Comparison of ENCODE assay signal across 25 cellular contexts in genomic region chr5:130875673-130876072, GRCh38.
DNase-seq lines count a peak whose midpoint lies in the region; ATAC-seq and TF ChIP-seq lines count a peak whose summit lies in the region.
"Had no signal": no experiment of that assay in that cellular context is flagged by ENCODE, and none has a peak within 500 bp of the region (broad histone marks: within the 10 kb centered on the region; RNA-seq: fewer than 3 reads in every experiment).

No MANE protein-coding gene starts in this region.

- H3K9me2 ChIP-seq in PC-3 (replicated peaks; ENCODE audit: low read length), result no peaks in the 10 kb centered on the region

- no peaks in the 10 kb centered on the region for H3K36me3 ChIP-seq in PC-3 (ENCODE audit: low read depth, low read length)
- H3K36me3 ChIP-seq: BE2C, BLaER1 had no signal

- H3K79me2 ChIP-seq in PC-3 (ENCODE audit: low read length), result no peaks in the 10 kb centered on the region

- H3F3A ChIP-seq in PC-3 (ENCODE audit: low read length, unreplicated experiment), result no peaks in the 10 kb centered on the region

- no peaks in the 10 kb centered on the region for H3K27me3 Mint-ChIP-seq in activated CD4-positive, alpha-beta T cell treated with anti-CD3 and anti-CD28 coated beads for 36 hours
- peaks cover 5% of the 10 kb centered on the region for H3K27me3 Mint-ChIP-seq in activated T-helper 17 cell treated with anti-CD3 and anti-CD28 coated beads, Interleukin-2, amount 50 U/mL, for 72 hours

- no peak for DNase-seq in activated CD4-positive, alpha-beta T cell treated with anti-CD3 and anti-CD28 coated beads for 36 hours
- no peak for DNase-seq in activated CD4-positive, alpha-beta T cell treated with anti-CD3 and anti-CD28 coated beads for 1 hour
- DNase-seq in AG10803 (ENCODE audit: low read depth) (peak; percentile 12), substantia nigra (lab: John Stamatoyannopoulos, UW) (no peak), PC-3 (no peak)
- DNase-seq in stimulated activated effector memory CD8-positive, alpha-beta T cell treated with anti-CD3 and anti-CD28 coated beads, Interleukin-12 subunit alpha, Interleukin-12 subunit beta, amount 100 ng/mL, for 72 hours (ENCODE audit: low spot score in 2 of 2), result no peak
- DNase-seq: BE2C; C1 segment of cervical spinal cord; CD4-positive, alpha-beta memory T cell; CD4-positive, CD25-positive, alpha-beta regulatory T cell; CD8-positive, alpha-beta memory T cell; COR-L47; DMS 273 treated with DMSO at 0.1 percent for 48 hours; DMS153; DMS53; DMS79; DND-41; EL; GDM1 had no signal

- TF ChIP-seq CTCF in AG10803 (conservative IDR thresholded peaks at IDR 0.05; ENCODE audit: low read length) (no peak), PC-3 (conservative IDR thresholded peaks at IDR 0.05; ENCODE audit: low read depth, low read length) (no peak)

- H3K27me3 ChIP-seq in PC-3 (ENCODE audit: low read length), result no peaks in the 10 kb centered on the region
- H3K27me3 ChIP-seq: BLaER1 had no signal

- ATAC-seq in activated CD4-positive, alpha-beta T cell treated with anti-CD3 and anti-CD28 coated beads for 36 hours, result peak; percentile 47
- peak; percentile 68 for ATAC-seq in activated T-helper 17 cell treated with anti-CD3 and anti-CD28 coated beads, Interleukin-2, amount 50 U/mL, for 72 hours (replicated peaks)
- ATAC-seq in stimulated activated effector memory CD8-positive, alpha-beta T cell treated with anti-CD3 and anti-CD28 coated beads, Interleukin-12 subunit alpha, Interleukin-12 subunit beta, amount 100 ng/mL, for 72 hours, result peak; percentile 72
- no peak for ATAC-seq in PC-3
- ATAC-seq: A549, GM12878 had no signal

- H3K4me2 ChIP-seq in PC-3 (ENCODE audit: low read length), result no peak overlapping the region
- H3K4me2 ChIP-seq: A549, BLaER1 had no signal

- no peaks in the 10 kb centered on the region for H3K36me3 Mint-ChIP-seq in activated CD4-positive, alpha-beta T cell treated with anti-CD3 and anti-CD28 coated beads for 36 hours (ENCODE audit: low read depth)
- no peaks in the 10 kb centered on the region for H3K36me3 Mint-ChIP-seq in activated T-helper 17 cell treated with anti-CD3 and anti-CD28 coated beads, Interleukin-2, amount 50 U/mL, for 72 hours (ENCODE audit: low read depth)
- H3K36me3 Mint-ChIP-seq in stimulated activated effector memory CD8-positive, alpha-beta T cell treated with anti-CD3 and anti-CD28 coated beads, Interleukin-12 subunit alpha, Interleukin-12 subunit beta, amount 100 ng/mL, for 72 hours, result no peaks in the 10 kb centered on the region
- H3K36me3 Mint-ChIP-seq: CD14-positive monocyte; CD4-positive, CD25-positive, alpha-beta regulatory T cell had no signal

- no peak overlapping the region for H3K4me3 ChIP-seq in AG10803 (ENCODE audit: low read length)
- no peak overlapping the region for H3K4me3 ChIP-seq in PC-3 (ENCODE audit: low read length)
- H3K4me3 ChIP-seq: A549, BLaER1, GM12878 had no signal

- H3K9me3 ChIP-seq in PC-3 (ENCODE audit: low read length), result no peaks in the 10 kb centered on the region
- H3K9me3 ChIP-seq: A549, BE2C, BLaER1 had no signal

- CTCF ChIA-PET in activated CD4-positive, alpha-beta T cell treated with anti-CD3 and anti-CD28 coated beads for 36 hours (lab: Charles Lee), result interaction anchor here (0.6 to 1.1 kb wide), 2 partner anchors 13 to 111 kb away, joined by 3 read pairs; no protein-coding TSS in a partner anchor
- CTCF ChIA-PET in PC-3 (lab: Charles Lee), result interaction anchor here (0.6 kb wide), 1 partner anchor 13 kb away, joined by 3 read pairs; no protein-coding TSS in a partner anchor

- H3K9ac ChIP-seq in PC-3 (ENCODE audit: low read length), result no peak overlapping the region
- H3K9ac ChIP-seq: BLaER1 had no signal

- H2AFZ ChIP-seq in PC-3 (ENCODE audit: low read length), result no peak overlapping the region

- H3K27ac Mint-ChIP-seq in activated CD4-positive, alpha-beta T cell treated with anti-CD3 and anti-CD28 coated beads for 36 hours, result no peak overlapping the region
- no peak overlapping the region for H3K27ac Mint-ChIP-seq in activated T-helper 17 cell treated with anti-CD3 and anti-CD28 coated beads, Interleukin-2, amount 50 U/mL, for 72 hours
- no peak overlapping the region for H3K27ac Mint-ChIP-seq in stimulated activated effector memory CD8-positive, alpha-beta T cell treated with anti-CD3 and anti-CD28 coated beads, Interleukin-12 subunit alpha, Interleukin-12 subunit beta, amount 100 ng/mL, for 72 hours
- H3K27ac Mint-ChIP-seq: CD14-positive monocyte; CD4-positive, alpha-beta memory T cell had no signal

- no peaks in the 10 kb centered on the region for H3K4me1 ChIP-seq in PC-3 (ENCODE audit: insufficient read depth, low read length)
- H3K4me1 ChIP-seq: A549, BE2C, BLaER1 had no signal

- H3K4me1 Mint-ChIP-seq in activated CD4-positive, alpha-beta T cell treated with anti-CD3 and anti-CD28 coated beads for 36 hours, result peaks cover 7% of the 10 kb centered on the region
- H3K4me1 Mint-ChIP-seq in activated T-helper 17 cell treated with anti-CD3 and anti-CD28 coated beads, Interleukin-2, amount 50 U/mL, for 72 hours, result no peaks in the 10 kb centered on the region
- no peaks in the 10 kb centered on the region for H3K4me1 Mint-ChIP-seq in stimulated activated effector memory CD8-positive, alpha-beta T cell treated with anti-CD3 and anti-CD28 coated beads, Interleukin-12 subunit alpha, Interleukin-12 subunit beta, amount 100 ng/mL, for 72 hours
- H3K4me1 Mint-ChIP-seq: CD4-positive, alpha-beta memory T cell; CD8-positive, alpha-beta memory T cell had no signal

- intact Hi-C loops in activated CD4-positive, alpha-beta T cell treated with anti-CD3 and anti-CD28 coated beads for 36 hours (cut with DNase I, micrococcal nuclease), result loop anchor here in 1 of 2 experiments (10.0 kb wide), 1 partner anchor 349 kb away; no protein-coding TSS in a partner anchor
- intact Hi-C loops in PC-3 (cut with micrococcal nuclease), result no loop called here

- no peaks in the 10 kb centered on the region for H4K20me1 ChIP-seq in PC-3 (ENCODE audit: low read length)
- H4K20me1 ChIP-seq: BLaER1 had no signal

- BruUV-seq in PC-3 (replicated peaks; lab: Mats Ljungman, UMichigan), result no TSS peak

- H3K27ac ChIP-seq in substantia nigra (ENCODE audit: low read depth, low read length, poor library complexity, severe bottlenecking) (no peak overlapping the region), PC-3 (ENCODE audit: low read length) (no peak overlapping the region)
- H3K27ac ChIP-seq: 22Rv1, A549, BLaER1 had no signal

- POLR2A ChIA-PET in activated CD4-positive, alpha-beta T cell treated with anti-CD3 and anti-CD28 coated beads for 36 hours (lab: Charles Lee), result no interaction called here
- POLR2A ChIA-PET in PC-3 (lab: Charles Lee; ENCODE audit: unreplicated experiment), result no interaction called here

- no peaks in the 10 kb centered on the region for H3K9me3 Mint-ChIP-seq in activated CD4-positive, alpha-beta T cell treated with anti-CD3 and anti-CD28 coated beads for 36 hours (ENCODE audit: low read depth)
- peaks cover 5% of the 10 kb centered on the region for H3K9me3 Mint-ChIP-seq in activated T-helper 17 cell treated with anti-CD3 and anti-CD28 coated beads, Interleukin-2, amount 50 U/mL, for 72 hours
- H3K9me3 Mint-ChIP-seq in stimulated activated effector memory CD8-positive, alpha-beta T cell treated with anti-CD3 and anti-CD28 coated beads, Interleukin-12 subunit alpha, Interleukin-12 subunit beta, amount 100 ng/mL, for 72 hours, result no peaks in the 10 kb centered on the region

- no peak overlapping the region for H3K4me3 Mint-ChIP-seq in activated CD4-positive, alpha-beta T cell treated with anti-CD3 and anti-CD28 coated beads for 36 hours
- no peak overlapping the region for H3K4me3 Mint-ChIP-seq in activated T-helper 17 cell treated with anti-CD3 and anti-CD28 coated beads, Interleukin-2, amount 50 U/mL, for 72 hours
- H3K4me3 Mint-ChIP-seq in stimulated activated effector memory CD8-positive, alpha-beta T cell treated with anti-CD3 and anti-CD28 coated beads, Interleukin-12 subunit alpha, Interleukin-12 subunit beta, amount 100 ng/mL, for 72 hours, result no peak overlapping the region
- H3K4me3 Mint-ChIP-seq: CD14-positive monocyte; CD4-positive, alpha-beta memory T cell; CD4-positive, CD25-positive, alpha-beta regulatory T cell had no signal
